Comparison of ENCODE assay signal across 10 cellular contexts in the genomic region with DNA sequence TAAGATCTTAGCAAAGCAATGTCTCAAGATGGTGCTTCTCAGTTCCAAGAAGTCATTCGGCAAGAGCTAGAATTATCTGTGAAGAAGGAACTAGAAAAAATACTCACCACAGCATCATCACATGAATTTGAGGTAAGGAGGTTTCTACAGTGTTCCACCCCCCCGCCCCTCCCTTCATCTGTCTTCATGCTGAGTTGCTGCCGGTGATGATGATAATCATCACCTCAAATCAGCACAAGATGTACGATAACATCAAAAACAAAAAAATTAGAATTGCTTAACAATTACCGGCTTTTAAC. TPM values are rescaled to one million over a fixed set of nuclear protein-coding genes. Genes with fewer than 3 reads are reported as not detected.
DNase-seq lines count a peak whose midpoint lies in the region; ATAC-seq, FAIRE-seq and TF ChIP-seq lines count a peak whose summit lies in the region.
"Had no signal": no experiment of that assay in that cellular context is flagged by ENCODE, and none has a peak within 500 bp of the region (broad histone marks: within the 10 kb centered on the region; RNA-seq: fewer than 3 reads in every experiment).

No MANE protein-coding gene starts in this region.

- POLR2A ChIA-PET in activated B cell treated with CpG ODN at 0.5 μM for 24 hours (lab: Charles Lee) = interaction anchor here (1.6 kb wide), 1 partner anchor 16 kb away, joined by 3 read pairs; no protein-coding TSS in a partner anchor

- ATAC-seq in activated B cell treated with CpG ODN at 0.5 μM for 24 hours (ENCODE audit: low read depth) = no peak
- ATAC-seq in activated naive CD4-positive, alpha-beta T cell treated with anti-CD3 and anti-CD28 coated beads, Interleukin-2, amount 50 U/mL, for 72 hours = peak; percentile 83 to 89
- ATAC-seq in HG03378 (IDR thresholded peaks at IDR 0.05; ENCODE audit: unreplicated experiment) = no peak
- ATAC-seq: Panc1 had no signal

- no peaks in the 10 kb centered on the region for H3K27me3 Mint-ChIP-seq in activated B cell treated with CpG ODN at 0.5 μM for 24 hours
- no peaks in the 10 kb centered on the region; the same call in 1 of the 2 replicates for H3K27me3 Mint-ChIP-seq in HFFc6 (ENCODE audit: insufficient read depth)

- no peak for TF ChIP-seq POLR2A in GM12891 (IDR thresholded peaks at IDR 0.05; ENCODE audit: low read depth, low read length)

- intact Hi-C loops in activated B cell treated with CpG ODN at 0.5 μM for 24 hours (cut with micrococcal nuclease) = no loop called here

- H3K9me3 Mint-ChIP-seq in activated B cell treated with CpG ODN at 0.5 μM for 24 hours (no peaks in the 10 kb centered on the region), HFFc6 (no peaks in the 10 kb centered on the region)
- peaks cover 0 to 6% of the 10 kb centered on the region in 2 donors for H3K9me3 Mint-ChIP-seq in activated naive CD4-positive, alpha-beta T cell treated with anti-CD3 and anti-CD28 coated beads, Interleukin-2, amount 50 U/mL, for 72 hours

- H3K27ac Mint-ChIP-seq in activated B cell treated with CpG ODN at 0.5 μM for 24 hours = peak overlapping the region; percentile 30
- H3K27ac Mint-ChIP-seq in activated naive CD4-positive, alpha-beta T cell treated with anti-CD3 and anti-CD28 coated beads, Interleukin-2, amount 50 U/mL, for 72 hours = peak overlapping the region; percentile 78 to 91
- no peak overlapping the region for H3K27ac Mint-ChIP-seq in HFFc6

- FAIRE-seq in GM12891 (lab: Jason Lieb, UNC) = peak; percentile 57
- FAIRE-seq in D721Med (lab: Jason Lieb, UNC) = no peak

- TF ChIP-seq CTCF in activated B cell treated with CpG ODN at 0.5 μM for 24 hours (IDR thresholded peaks at IDR 0.05) = no peak
- no peak for TF ChIP-seq CTCF in D721Med (IDR thresholded peaks at IDR 0.05; ENCODE audit: insufficient read depth, missing control alignments)
- no peak for TF ChIP-seq CTCF in HFFc6 (IDR thresholded peaks at IDR 0.05)

- CTCF ChIA-PET in activated B cell treated with CpG ODN at 0.5 μM for 24 hours (lab: Charles Lee) = interaction anchor here (1.0 to 3.4 kb wide), 2 partner anchors 157 to 165 kb away, joined by 3 to 11 read pairs; no protein-coding TSS in a partner anchor

- H3K4me1 Mint-ChIP-seq in activated B cell treated with CpG ODN at 0.5 μM for 24 hours (peaks cover 43% of the 10 kb centered on the region), HFFc6 (ENCODE audit: low read depth) (peaks cover 55% of the 10 kb centered on the region)

- no peak overlapping the region for H3K4me3 Mint-ChIP-seq in activated B cell treated with CpG ODN at 0.5 μM for 24 hours
- H3K4me3 Mint-ChIP-seq in HFFc6 = no peak overlapping the region

- H3K36me3 Mint-ChIP-seq in activated B cell treated with CpG ODN at 0.5 μM for 24 hours (ENCODE audit: low read depth) (peaks cover 38% of the 10 kb centered on the region), HFFc6 (ENCODE audit: low read depth) (peaks cover 29% of the 10 kb centered on the region)
- H3K36me3 Mint-ChIP-seq in activated naive CD4-positive, alpha-beta T cell treated with anti-CD3 and anti-CD28 coated beads, Interleukin-2, amount 50 U/mL, for 72 hours = peaks cover 6 to 42% of the 10 kb centered on the region in 2 donors

- DNase-seq in GM12891 (ENCODE audit: insufficient read length, low spot score) (no peak), activated B cell treated with CpG ODN at 0.5 μM for 24 hours (no peak), D721Med (ENCODE audit: insufficient read length, low spot score) (no peak), hepatic stellate cell (ENCODE audit: low spot score) (no peak), HFFc6 (no peak)
- no peak for DNase-seq in activated naive CD4-positive, alpha-beta T cell treated with anti-CD3 and anti-CD28 coated beads, Interleukin-2, amount 50 U/mL, for 72 hours (ENCODE audit: low spot score in 2 of 2)
- peak in 2 of 3 donors; percentile 10 to 22 for DNase-seq in stimulated activated CD4-positive, alpha-beta T cell treated with anti-CD3 and anti-CD28 coated beads, Interleukin-12 subunit alpha, Interleukin-12 subunit beta, amount 100 ng/mL, for 48 hours (ENCODE audit: low read depth in 2 of 3, low spot score in 1 of 3)
- DNase-seq: NCI-H1694 treated with DMSO at 0.1 percent for 48 hours had no signal

TF ChIP-seq in GM12891, 5 proteins besides CTCF, POLR2A, EP300 and RAD21:
- TF ChIP-seq POU2F2 (IDR thresholded peaks at IDR 0.05; ENCODE audit: low read depth, low read length) = no peak
- TF ChIP-seq PAX5 (IDR thresholded peaks at IDR 0.05; ENCODE audit: insufficient read depth, low read length, severe bottlenecking) = no peak
- TF ChIP-seq TAF1 (IDR thresholded peaks at IDR 0.05; ENCODE audit: low read depth, low read length) = no peak
- no peak for TF ChIP-seq SPI1 (IDR thresholded peaks at IDR 0.05; ENCODE audit: low read depth, low read length)
- TF ChIP-seq POLR2AphosphoS5 (IDR thresholded peaks at IDR 0.05; ENCODE audit: low read depth, low read length) = no peak
TF ChIP-seq in GM12891: peak in this region for 0.

RNA-seq across cellular contexts. Expression of gene UGP2, which starts 14.6 kb away (rescaled TPM):
- polyA plus RNA-seq in GM12891 (2012; ENCODE audit: low read depth, missing spikeins) = 88.3 TPM
- 69.8 and 73.5 TPM in 2 replicates for total RNA-seq in activated B cell treated with CpG ODN at 0.5 μM for 24 hours
- 100 to 1,000 TPM in 1 of 2 donors, 10 to 100 TPM in 1; 97.2 to 100 TPM for total RNA-seq in activated naive CD4-positive, alpha-beta T cell treated with anti-CD3 and anti-CD28 coated beads, Interleukin-2, amount 50 U/mL, for 72 hours
- 100 to 1,000 TPM; 150 to 199 (median 172) TPM for total RNA-seq in HFFc6 (2021; fragmentation: NEBNext Ultra II Directional; extraction: Animal tissue kit (Norgen Biotek cat#: 25700))

Comparison
In these comparisons a context has a peak if more than half of its experiments do, and no peak if none do; other contexts are left out.
1. DNase-seq: peak in stimulated activated CD4-positive, alpha-beta T cell treated with anti-CD3 and anti-CD28 coated beads, Interleukin-12 subunit alpha, Interleukin-12 subunit beta, amount 100 ng/mL, for 48 hours (2 of 3); none in GM12891 (single experiment), activated B cell treated with CpG ODN at 0.5 μM for 24 hours (single experiment), activated naive CD4-positive, alpha-beta T cell treated with anti-CD3 and anti-CD28 coated beads, Interleukin-2, amount 50 U/mL, for 72 hours (0 of 2), D721Med (single experiment), hepatic stellate cell (single experiment) and HFFc6 (single experiment).
2. ATAC-seq: peak in activated naive CD4-positive, alpha-beta T cell treated with anti-CD3 and anti-CD28 coated beads, Interleukin-2, amount 50 U/mL, for 72 hours (2 of 2); none in activated B cell treated with CpG ODN at 0.5 μM for 24 hours (single experiment) and HG03378 (single experiment).